Comparison of ENCODE assay signal across 24 cellular contexts in the genomic region with DNA sequence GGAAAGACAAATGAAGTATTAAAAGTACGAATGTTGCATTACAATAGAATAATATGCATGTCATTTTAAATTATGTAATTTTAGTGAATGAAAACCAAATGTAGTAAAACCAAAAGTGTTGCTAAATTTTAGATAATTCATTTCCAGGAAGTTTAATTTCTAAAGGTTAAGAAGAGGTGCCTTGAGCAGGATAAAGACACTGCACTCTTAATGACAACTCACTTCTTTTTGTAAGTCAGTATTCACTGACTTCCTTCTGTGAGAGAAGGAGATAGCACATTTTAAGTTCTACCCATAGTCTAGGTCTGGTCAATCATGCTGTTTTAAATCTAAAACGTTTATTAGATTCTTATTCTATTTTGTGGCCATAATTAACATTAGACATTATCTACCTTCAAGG.
"Had no signal": no experiment of that assay in that cellular context is flagged by ENCODE, and none has a peak within 500 bp of the region (broad histone marks: within the 10 kb centered on the region; RNA-seq: fewer than 3 reads in every experiment).

No MANE protein-coding gene starts in this region.

- DNase-seq: hypothalamus; islet precursor cell; left ventricle myocardium inferior; midbrain; mucosa of descending colon; naive thymus-derived CD4-positive, alpha-beta T cell; ovary; right lobe of liver; stimulated activated CD4-positive, alpha-beta T cell treated with anti-CD3 and anti-CD28 coated beads, Interleukin-1b, Interleukin-23, amount 100 ng/mL, for 48 hours; stimulated activated CD4-positive, alpha-beta T cell treated with anti-CD3 and anti-CD28 coated beads, Interleukin-2, amount 100 ng/mL, for 48 hours; stimulated activated CD4-positive, alpha-beta T cell treated with anti-CD3 and anti-CD28 coated beads, Interleukin-4, amount 100 ng/mL, for 4 hours; stimulated activated CD8-positive, alpha-beta memory T cell treated with anti-CD3 and anti-CD28 coated beads, Interleukin-4, amount 100 ng/mL, for 48 hours; stimulated activated naive CD4-positive, alpha-beta T cell treated with Interleukin-2 at 50 U/mL for 16 hours; stomach; tibial artery; trophoblast cell; upper lobe of right lung had no signal

- H3K27me3 ChIP-seq: ovary, right atrium auricular region, right lobe of liver, stomach, tibial artery, upper lobe of right lung had no signal

- H3K9me3 ChIP-seq: mucosa of descending colon, ovary, right atrium auricular region, right lobe of liver, stomach, thoracic aorta, upper lobe of right lung had no signal

- ATAC-seq: mucosa of descending colon; naive thymus-derived CD4-positive, alpha-beta T cell; natural killer cell treated with Interleukin-12 subunit alpha and Interleukin-12 subunit beta and Interleukin-15 and Interleukin-18, amount 100 ng/mL, for 72 hours; right lobe of liver; stimulated activated memory B cell treated with anti-CD40 and anti-IgM and Interleukin-4, amounts not matched to agents 10 μg/mL and 1 μg/mL and 100 μg/mL, for 72 hours; upper lobe of right lung had no signal

- H3K4me1 ChIP-seq: left ventricle myocardium inferior, right atrium auricular region, stomach, tibial artery, upper lobe of right lung had no signal

- H3K27ac ChIP-seq: left ventricle myocardium inferior, ovary, right atrium auricular region, right lobe of liver, stomach, thoracic aorta, tibial artery, upper lobe of right lung had no signal

- FAIRE-seq: urothelium cell line had no signal

- H3K4me3 ChIP-seq: left ventricle myocardium inferior, lung, mucosa of descending colon, ovary, right atrium auricular region, right lobe of liver, smooth muscle cell, stomach, thoracic aorta, tibial artery, upper lobe of right lung had no signal

- H3K36me3 ChIP-seq: ovary, right atrium auricular region, right lobe of liver, thoracic aorta, tibial artery, upper lobe of right lung had no signal
